Comparison of ENCODE assay signal across 15 cellular contexts in genomic region chr2:7777668-7778067, GRCh38.
"Had no signal": no experiment of that assay in that cellular context is flagged by ENCODE, and none has a peak within 500 bp of the region (broad histone marks: within the 10 kb centered on the region; RNA-seq: fewer than 3 reads in every experiment).

No MANE protein-coding gene starts in this region.

- H3K4me3 ChIP-seq: MG63 had no signal

- H3K36me3 ChIP-seq: MG63 had no signal

- H3K9me3 ChIP-seq: MG63 had no signal

- DNase-seq: KBM-7, MG63, NCI-H1092, NCI-H1105 treated with DMSO at 0.1 percent for 48 hours, NCI-H1417 treated with DMSO at 0.1 percent for 48 hours, NCI-H146, NCI-H1694 treated with DMSO at 0.1 percent for 48 hours, NCI-H1930, NCI-H2081, NCI-H2107, NCI-H2227 treated with DMSO at 0.1 percent for 48 hours, NCI-H524, NCI-H526 treated with DMSO at 0.1 percent for 48 hours, Right ventricle myocardium superior had no signal

- H3K27me3 ChIP-seq: MG63 had no signal

- ATAC-seq: SK-N-SH treated with all-trans-retinoic acid at 6 μM for 48 hours had no signal
